17 cellular contexts compared by ENCODE assay signal in genomic region chr2:30733829-30734520, GRCh38.
"Had no signal": no experiment of that assay in that cellular context is flagged by ENCODE, and none has a peak within 500 bp of the region (broad histone marks: within the 10 kb centered on the region; RNA-seq: fewer than 3 reads in every experiment).

No MANE protein-coding gene starts in this region.

- H3K36me3 ChIP-seq: prostate gland, thoracic aorta, transverse colon had no signal

- H3K27ac ChIP-seq: foreskin keratinocyte, hepatocyte, parathyroid adenoma, prostate gland, skin epidermis, stomach, thoracic aorta, transverse colon had no signal

- H3K4me3 ChIP-seq: hepatocyte, lung, prostate gland, skin epidermis, stomach, thoracic aorta, transverse colon had no signal

- H3K4me1 ChIP-seq: foreskin keratinocyte, parathyroid adenoma, prostate gland, stomach, transverse colon had no signal

- H3K27me3 ChIP-seq: hepatocyte, transverse colon had no signal

- DNase-seq: effector memory CD8-positive, alpha-beta T cell; foreskin keratinocyte; left ventricle myocardium superior; mesenchymal stem cell; naive B cell; stimulated activated CD4-positive, alpha-beta T cell treated with anti-CD3 and anti-CD28 coated beads, Interleukin-12 subunit alpha, Interleukin-12 subunit beta, amount 100 ng/mL, for 4 hours; stimulated activated naive CD4-positive, alpha-beta T cell; stomach; substantia nigra; transverse colon had no signal

- H3K9me3 ChIP-seq: prostate gland, stomach, thoracic aorta, transverse colon had no signal

- ATAC-seq: effector memory CD8-positive, alpha-beta T cell; foreskin keratinocyte; left ventricle myocardium superior; sciatic nerve had no signal
